15 cellular contexts compared by ENCODE assay signal in the genomic region with DNA sequence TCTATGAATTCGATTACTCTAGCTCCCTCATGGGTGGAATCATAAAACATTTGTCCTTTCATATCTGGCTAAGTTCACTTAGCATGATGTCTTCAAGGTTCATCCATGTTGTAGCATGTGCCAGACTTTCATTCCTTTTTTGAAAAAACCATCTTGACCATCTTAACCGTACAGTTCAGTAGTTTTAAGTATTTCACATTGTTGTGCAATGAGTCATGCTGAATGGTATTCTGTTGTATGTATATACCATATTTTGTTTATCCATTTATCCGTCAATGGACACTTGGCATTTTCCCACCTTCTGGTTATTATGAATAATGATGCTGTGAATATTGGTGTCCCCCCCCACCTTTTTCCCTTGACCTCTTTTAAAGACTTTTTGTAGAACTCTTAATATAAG.
DNase-seq lines count a peak whose midpoint lies in the region; ATAC-seq and TF ChIP-seq lines count a peak whose summit lies in the region.
"Had no signal": no experiment of that assay in that cellular context is flagged by ENCODE, and none has a peak within 500 bp of the region (broad histone marks: within the 10 kb centered on the region; RNA-seq: fewer than 3 reads in every experiment).

No MANE protein-coding gene starts in this region.

- peaks cover 23% of the 10 kb centered on the region for H3K4me1 Mint-ChIP-seq in HFFc6 (ENCODE audit: low read depth)

- ATAC-seq in GM21528 (IDR thresholded peaks at IDR 0.05; ENCODE audit: low FRiP score, unreplicated experiment): no peak
- ATAC-seq: left lung had no signal

- H3K36me3 Mint-ChIP-seq in HFFc6 (ENCODE audit: low read depth): peaks cover 27% of the 10 kb centered on the region

- H3K9me3 Mint-ChIP-seq in HFFc6: no peaks in the 10 kb centered on the region

- in situ Hi-C loops in brain microvascular endothelial cell (cut with HindIII; ENCODE audit: low pct_ligation_motif_present, low sequenced_read_pairs): no loop called here

- no peaks in the 10 kb centered on the region for H3K27me3 ChIP-seq in brain microvascular endothelial cell (replicated peaks)
- H3K27me3 ChIP-seq: left lung had no signal

- H3K27me3 Mint-ChIP-seq in HFFc6 (ENCODE audit: insufficient read depth): no peaks in the 10 kb centered on the region; the same call in 1 of the 2 replicates
- H3K27me3 Mint-ChIP-seq: activated CD4-positive, alpha-beta T cell treated with anti-CD3 and anti-CD28 coated beads, Interleukin-2, amount 10 ng/mL, durations not matched to agents 24 days and 14 days; progenitor cell of endocrine pancreas had no signal

- no peak overlapping the region for H3K27ac ChIP-seq in brain microvascular endothelial cell
- H3K27ac ChIP-seq: left lung had no signal

- H3K4me3 ChIP-seq in AG10803 (ENCODE audit: low read length): no peak overlapping the region
- H3K4me3 ChIP-seq in brain microvascular endothelial cell (ENCODE audit: low read depth, low read length): no peak overlapping the region
- H3K4me3 ChIP-seq: left lung had no signal

- DNase-seq in AG10803 (ENCODE audit: low read depth): peak; percentile 23
- peak; percentile 9 for DNase-seq in HFFc6
- DNase-seq in brain microvascular endothelial cell: peak; percentile 12
- DNase-seq in iris pigment epithelial cell (ENCODE audit: low read depth): peak; percentile 76
- no peak for DNase-seq in NCI-H2196 (lab: John Stamatoyannopoulos, UW; ENCODE audit: unreplicated experiment)
- DNase-seq in H4 (ENCODE audit: low spot score): no peak
- DNase-seq in NCI-H2107 treated with DMSO at 0.1 percent for 48 hours (lab: John Stamatoyannopoulos, UW; ENCODE audit: unreplicated experiment): no peak
- DNase-seq: activated T-cell treated with anti-CD3 and anti-CD28 coated beads, Interleukin-2, amount 50 U/mL, for 1 hour; DMS 273 treated with DMSO at 0.1 percent for 48 hours; Kasumi-1; left lung; NCI-H1694 had no signal

- no peak overlapping the region for H3K4me3 Mint-ChIP-seq in HFFc6
- H3K4me3 Mint-ChIP-seq: activated CD4-positive, alpha-beta T cell treated with anti-CD3 and anti-CD28 coated beads, Interleukin-2, amount 10 ng/mL, durations not matched to agents 24 days and 14 days had no signal

- TF ChIP-seq CTCF in AG10803 (conservative IDR thresholded peaks at IDR 0.05; ENCODE audit: low read length) (no peak), HFFc6 (IDR thresholded peaks at IDR 0.05) (no peak), brain microvascular endothelial cell (IDR thresholded peaks at IDR 0.05; ENCODE audit: low read depth, low read length, missing control alignments) (no peak)

- H3K27ac Mint-ChIP-seq in HFFc6: no peak overlapping the region; the same call in 1 of the 2 replicates
- H3K27ac Mint-ChIP-seq: activated CD4-positive, alpha-beta T cell treated with anti-CD3 and anti-CD28 coated beads, Interleukin-2, amount 10 ng/mL, durations not matched to agents 24 days and 14 days; progenitor cell of endocrine pancreas had no signal

- H3K36me3 ChIP-seq in brain microvascular endothelial cell (replicated peaks): peaks cover 2% of the 10 kb centered on the region

Comparison
In these comparisons a context has a peak if more than half of its experiments do, and no peak if none do; other contexts are left out.
1. DNase-seq: peak in AG10803 (single experiment), HFFc6 (single experiment), brain microvascular endothelial cell (single experiment) and iris pigment epithelial cell (single experiment); none in NCI-H2196 (single experiment), H4 (single experiment) and NCI-H2107 treated with DMSO at 0.1 percent for 48 hours (single experiment).